Comparison of ENCODE assay signal across 1 cellular context in the genomic region with DNA sequence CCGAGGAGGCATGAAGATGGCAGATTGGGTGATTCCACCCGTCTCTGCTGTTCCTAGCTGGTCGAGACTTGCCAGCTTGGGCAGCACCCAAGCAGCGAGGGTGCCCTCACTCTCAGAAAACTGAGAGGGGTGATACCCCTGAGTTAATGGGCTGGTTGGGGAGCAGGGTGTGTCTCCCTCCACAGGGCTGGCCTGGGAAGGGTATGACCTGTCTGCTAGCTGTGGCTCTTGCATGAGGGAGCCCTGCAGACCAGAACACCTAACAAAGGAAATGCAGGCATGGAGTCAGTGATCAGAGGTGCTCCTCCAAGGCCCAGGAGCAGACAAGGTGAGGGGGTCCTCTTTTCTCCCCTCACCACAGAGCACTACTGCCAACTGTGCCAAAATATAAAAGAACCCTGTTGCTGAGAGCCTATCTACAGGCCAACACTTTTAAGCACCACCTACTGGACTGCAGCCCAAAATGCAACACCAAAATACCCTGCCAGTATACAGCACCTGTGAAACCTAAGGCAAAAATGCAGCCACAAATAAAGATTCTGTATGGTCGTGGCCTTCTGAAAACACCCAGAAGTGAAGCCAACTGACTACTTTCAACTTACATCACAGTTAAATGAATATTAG.
TF ChIP-seq lines count a peak whose summit lies in the region.

No MANE protein-coding gene starts in this region.

TF ChIP-seq in GM12878, 131 proteins besides CTCF, POLR2A, EP300 and RAD21:
- no peak for TF ChIP-seq FOS (IDR thresholded peaks at IDR 0.05; ENCODE audit: borderline replicate concordance, extremely low read depth, insufficient read length)
- TF ChIP-seq, protein P1, sequence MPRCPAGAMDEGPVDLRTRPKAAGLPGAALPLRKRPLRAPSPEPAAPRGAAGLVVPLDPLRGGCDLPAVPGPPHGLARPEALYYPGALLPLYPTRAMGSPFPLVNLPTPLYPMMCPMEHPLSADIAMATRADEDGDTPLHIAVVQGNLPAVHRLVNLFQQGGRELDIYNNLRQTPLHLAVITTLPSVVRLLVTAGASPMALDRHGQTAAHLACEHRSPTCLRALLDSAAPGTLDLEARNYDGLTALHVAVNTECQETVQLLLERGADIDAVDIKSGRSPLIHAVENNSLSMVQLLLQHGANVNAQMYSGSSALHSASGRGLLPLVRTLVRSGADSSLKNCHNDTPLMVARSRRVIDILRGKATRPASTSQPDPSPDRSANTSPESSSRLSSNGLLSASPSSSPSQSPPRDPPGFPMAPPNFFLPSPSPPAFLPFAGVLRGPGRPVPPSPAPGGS (IDR thresholded peaks at IDR 0.05; ENCODE audit: borderline replicate concordance, insufficient read depth, low read depth, low read length, poor library complexity, severe bottlenecking), result no peak
- no peak for TF ChIP-seq STAT3 (IDR thresholded peaks at IDR 0.05; ENCODE audit: low read depth, low read length)
- TF ChIP-seq SMC3 (IDR thresholded peaks at IDR 0.05; ENCODE audit: borderline replicate concordance, low read length), result peak; percentile 23; the same call in 1 of the 2 replicates
- TF ChIP-seq, protein P2, sequence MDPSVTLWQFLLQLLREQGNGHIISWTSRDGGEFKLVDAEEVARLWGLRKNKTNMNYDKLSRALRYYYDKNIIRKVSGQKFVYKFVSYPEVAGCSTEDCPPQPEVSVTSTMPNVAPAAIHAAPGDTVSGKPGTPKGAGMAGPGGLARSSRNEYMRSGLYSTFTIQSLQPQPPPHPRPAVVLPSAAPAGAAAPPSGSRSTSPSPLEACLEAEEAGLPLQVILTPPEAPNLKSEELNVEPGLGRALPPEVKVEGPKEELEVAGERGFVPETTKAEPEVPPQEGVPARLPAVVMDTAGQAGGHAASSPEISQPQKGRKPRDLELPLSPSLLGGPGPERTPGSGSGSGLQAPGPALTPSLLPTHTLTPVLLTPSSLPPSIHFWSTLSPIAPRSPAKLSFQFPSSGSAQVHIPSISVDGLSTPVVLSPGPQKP (IDR thresholded peaks at IDR 0.05; ENCODE audit: low read depth, low read length), result no peak
- no peak for TF ChIP-seq NBN (IDR thresholded peaks at IDR 0.05)
